ENCODE assay signal across 10 cellular contexts in genomic region chr5:69048233-69048632, GRCh38. TPM values are rescaled to one million over a fixed set of nuclear protein-coding genes. Genes with fewer than 3 reads are reported as not detected.
DNase-seq lines count a peak whose midpoint lies in the region; ATAC-seq and TF ChIP-seq lines count a peak whose summit lies in the region.
"Had no signal": no experiment of that assay in that cellular context is flagged by ENCODE, and none has a peak within 500 bp of the region (broad histone marks: within the 10 kb centered on the region; RNA-seq: fewer than 3 reads in every experiment).

No MANE protein-coding gene starts in this region.

- H4K20me1 ChIP-seq in PC-3 (ENCODE audit: low read length), result no peaks in the 10 kb centered on the region

- TF ChIP-seq POLR2A in esophagus muscularis mucosa (IDR thresholded peaks at IDR 0.05; ENCODE audit: low read depth), result no peak

- H3K27me3 Mint-ChIP-seq in activated CD8-positive, alpha-beta T cell treated with anti-CD3 and anti-CD28 coated beads for 36 hours, result no peaks in the 10 kb centered on the region
- H3K27me3 Mint-ChIP-seq in activated CD8-positive, alpha-beta T cell treated with anti-CD3 and anti-CD28 coated beads, Interleukin-2, amount 10 ng/mL, durations not matched to agents 7 days and 5 days (ENCODE audit: low read depth), result peaks cover 3% of the 10 kb centered on the region

- TF ChIP-seq EP300 in esophagus muscularis mucosa (IDR thresholded peaks at IDR 0.05), result no peak

- H2AFZ ChIP-seq in PC-3 (ENCODE audit: low read length), result no peak overlapping the region

- H3F3A ChIP-seq in PC-3 (ENCODE audit: low read length, unreplicated experiment), result no peaks in the 10 kb centered on the region

- POLR2A ChIA-PET in activated CD8-positive, alpha-beta T cell treated with anti-CD3 and anti-CD28 coated beads for 36 hours (lab: Charles Lee), result no interaction called here
- POLR2A ChIA-PET in activated CD8-positive, alpha-beta T cell treated with anti-CD3 and anti-CD28 coated beads, Interleukin-2, amount 10 ng/mL, durations not matched to agents 7 days and 5 days (lab: Charles Lee), result no interaction called here
- POLR2A ChIA-PET in PC-3 (lab: Charles Lee; ENCODE audit: unreplicated experiment), result no interaction called here

- H3K79me2 ChIP-seq in PC-3 (ENCODE audit: low read length), result no peaks in the 10 kb centered on the region

- H3K4me1 ChIP-seq in PC-3 (ENCODE audit: insufficient read depth, low read length) (0 out of 2 replicates have a peak, but pooled peaks cover 3% of the 10 kb centered on the region), esophagus muscularis mucosa (peaks cover 0 to 10% (median 2%) of the 10 kb centered on the region in 4 donors)

- no peaks in the 10 kb centered on the region for H3K36me3 Mint-ChIP-seq in activated CD8-positive, alpha-beta T cell treated with anti-CD3 and anti-CD28 coated beads for 36 hours (ENCODE audit: low read depth)
- no peaks in the 10 kb centered on the region for H3K36me3 Mint-ChIP-seq in activated CD8-positive, alpha-beta T cell treated with anti-CD3 and anti-CD28 coated beads, Interleukin-2, amount 10 ng/mL, durations not matched to agents 7 days and 5 days (ENCODE audit: low read depth)
- H3K36me3 Mint-ChIP-seq: naive B cell had no signal

- H3K27ac Mint-ChIP-seq in activated CD8-positive, alpha-beta T cell treated with anti-CD3 and anti-CD28 coated beads for 36 hours, result no peak overlapping the region
- H3K27ac Mint-ChIP-seq in activated CD8-positive, alpha-beta T cell treated with anti-CD3 and anti-CD28 coated beads, Interleukin-2, amount 10 ng/mL, durations not matched to agents 7 days and 5 days, result no peak overlapping the region

- no peaks in the 10 kb centered on the region for H3K9me2 ChIP-seq in PC-3 (replicated peaks; ENCODE audit: low read length)

- H3K4me1 Mint-ChIP-seq in activated CD8-positive, alpha-beta T cell treated with anti-CD3 and anti-CD28 coated beads for 36 hours (ENCODE audit: low read depth), result peaks cover 10% of the 10 kb centered on the region
- H3K4me1 Mint-ChIP-seq in activated CD8-positive, alpha-beta T cell treated with anti-CD3 and anti-CD28 coated beads, Interleukin-2, amount 10 ng/mL, durations not matched to agents 7 days and 5 days (ENCODE audit: low read depth), result peaks cover 11% of the 10 kb centered on the region

- no TSS peak for BruUV-seq in PC-3 (replicated peaks; lab: Mats Ljungman, UMichigan)

- intact Hi-C loops in activated CD8-positive, alpha-beta T cell treated with anti-CD3 and anti-CD28 coated beads for 36 hours (cut with micrococcal nuclease), result no loop called here
- intact Hi-C loops in PC-3 (cut with micrococcal nuclease) (no loop called here), esophagus muscularis mucosa (cut with DNase I) (no loop called here)

- ATAC-seq in activated CD8-positive, alpha-beta T cell treated with anti-CD3 and anti-CD28 coated beads for 36 hours, result peak; percentile 49
- no peak for ATAC-seq in activated CD8-positive, alpha-beta T cell treated with anti-CD3 and anti-CD28 coated beads, Interleukin-2, amount 10 ng/mL, durations not matched to agents 7 days and 5 days
- ATAC-seq in PC-3, result peak; percentile 70
- no peak for ATAC-seq in HG03135 (IDR thresholded peaks at IDR 0.05; ENCODE audit: unreplicated experiment)
- ATAC-seq in HG03175 (IDR thresholded peaks at IDR 0.05; ENCODE audit: unreplicated experiment), result no peak

- no peaks in the 10 kb centered on the region for H3K36me3 ChIP-seq in PC-3 (ENCODE audit: low read depth, low read length)
- no peaks in the 10 kb centered on the region for H3K36me3 ChIP-seq in esophagus muscularis mucosa

- H3K4me2 ChIP-seq in PC-3 (ENCODE audit: low read length), result no peak overlapping the region

- H3K27me3 ChIP-seq in PC-3 (ENCODE audit: low read length), result no peaks in the 10 kb centered on the region
- peaks cover 0 to 6% (median 0%) of the 10 kb centered on the region in 4 donors for H3K27me3 ChIP-seq in esophagus muscularis mucosa

- no peak for TF ChIP-seq CTCF in activated CD8-positive, alpha-beta T cell treated with anti-CD3 and anti-CD28 coated beads for 36 hours (IDR thresholded peaks at IDR 0.05)
- TF ChIP-seq CTCF in PC-3 (conservative IDR thresholded peaks at IDR 0.05; ENCODE audit: low read depth, low read length) (peak; percentile 71), esophagus muscularis mucosa (IDR thresholded peaks at IDR 0.05) (peak in 2 of 3 experiments; percentile 4 to 14)

- H3K9ac ChIP-seq in PC-3 (ENCODE audit: low read length), result no peak overlapping the region

- WGBS in esophagus muscularis mucosa, result 37% methylated on average over 3 of the region's 3 CpGs

- H3K27ac ChIP-seq in PC-3 (ENCODE audit: low read length) (no peak overlapping the region), esophagus muscularis mucosa (replicated peaks in 1 of 4) (no peak overlapping the region)

- H3K9me3 Mint-ChIP-seq in activated CD8-positive, alpha-beta T cell treated with anti-CD3 and anti-CD28 coated beads for 36 hours, result no peaks in the 10 kb centered on the region
- no peaks in the 10 kb centered on the region for H3K9me3 Mint-ChIP-seq in activated CD8-positive, alpha-beta T cell treated with anti-CD3 and anti-CD28 coated beads, Interleukin-2, amount 10 ng/mL, durations not matched to agents 7 days and 5 days (ENCODE audit: insufficient read depth)
- H3K9me3 Mint-ChIP-seq: naive B cell had no signal

- no peak for DNase-seq in activated CD8-positive, alpha-beta T cell treated with anti-CD3 and anti-CD28 coated beads for 36 hours
- DNase-seq in activated CD8-positive, alpha-beta T cell treated with anti-CD3 and anti-CD28 coated beads, Interleukin-2, amount 10 ng/mL, durations not matched to agents 7 days and 5 days, result no peak
- DNase-seq in PC-3, result peak; percentile 54
- DNase-seq in esophagus muscularis mucosa (ENCODE audit: extremely low spot score), result no peak
- DNase-seq in superior temporal gyrus (ENCODE audit: extremely low spot score), result peak; percentile 75
- no peak for DNase-seq in ecto neural progenitor cell (ENCODE audit: low spot score)
- DNase-seq: naive B cell, NCI-H1092 treated with DMSO at 0.1 percent for 48 hours had no signal

- no peak overlapping the region for H3K4me3 Mint-ChIP-seq in activated CD8-positive, alpha-beta T cell treated with anti-CD3 and anti-CD28 coated beads for 36 hours
- no peak overlapping the region for H3K4me3 Mint-ChIP-seq in activated CD8-positive, alpha-beta T cell treated with anti-CD3 and anti-CD28 coated beads, Interleukin-2, amount 10 ng/mL, durations not matched to agents 7 days and 5 days
- H3K4me3 Mint-ChIP-seq: naive B cell had no signal

- no peaks in the 10 kb centered on the region for H3K9me3 ChIP-seq in PC-3 (ENCODE audit: low read length)
- no peaks in the 10 kb centered on the region for H3K9me3 ChIP-seq in esophagus muscularis mucosa

- no peak overlapping the region for H3K4me3 ChIP-seq in PC-3 (ENCODE audit: low read length)
- H3K4me3 ChIP-seq in esophagus muscularis mucosa, result no peak overlapping the region

- CTCF ChIA-PET in activated CD8-positive, alpha-beta T cell treated with anti-CD3 and anti-CD28 coated beads for 36 hours (lab: Charles Lee), result interaction anchor here (1.8 to 2.5 kb wide), 2 partner anchors 25 to 45 kb away, joined by 6 to 11 read pairs; partner anchors contain the start of gene SLC30A5
- CTCF ChIA-PET in activated CD8-positive, alpha-beta T cell treated with anti-CD3 and anti-CD28 coated beads, Interleukin-2, amount 10 ng/mL, durations not matched to agents 7 days and 5 days (lab: Charles Lee), result interaction anchor here (0.6 to 1.3 kb wide), 3 partner anchors 37 to 607 kb away, joined by 3 read pairs; partner anchors contain the start of gene SLC30A5
- CTCF ChIA-PET in PC-3 (lab: Charles Lee), result no interaction called here

RNA-seq across cellular contexts. Expression of gene SLC30A5, which starts 45.6 kb away (rescaled TPM):
- 10 to 100 TPM; 33.0 to 40.1 TPM for total RNA-seq in activated CD8-positive, alpha-beta T cell treated with anti-CD3 and anti-CD28 coated beads for 36 hours
- 10 to 100 TPM; 32.7 to 33.6 TPM for total RNA-seq in activated CD8-positive, alpha-beta T cell treated with anti-CD3 and anti-CD28 coated beads, Interleukin-2, amount 10 ng/mL, durations not matched to agents 7 days and 5 days
- total RNA-seq in PC-3 (2014; rRNA removed), result 54.7 and 55.3 TPM in 2 replicates
- 10 to 100 TPM; 29.2 to 35.1 (median 32.5) TPM for total RNA-seq in esophagus muscularis mucosa

Comparison
In these comparisons a context has a peak if more than half of its experiments do, and no peak if none do; other contexts are left out.
1. ATAC-seq: peak in activated CD8-positive, alpha-beta T cell treated with anti-CD3 and anti-CD28 coated beads for 36 hours (single experiment) and PC-3 (single experiment); none in activated CD8-positive, alpha-beta T cell treated with anti-CD3 and anti-CD28 coated beads, Interleukin-2, amount 10 ng/mL, durations not matched to agents 7 days and 5 days (single experiment), HG03135 (single experiment) and HG03175 (single experiment).
2. DNase-seq: peak in PC-3 (single experiment) and superior temporal gyrus (single experiment); none in activated CD8-positive, alpha-beta T cell treated with anti-CD3 and anti-CD28 coated beads for 36 hours (single experiment), activated CD8-positive, alpha-beta T cell treated with anti-CD3 and anti-CD28 coated beads, Interleukin-2, amount 10 ng/mL, durations not matched to agents 7 days and 5 days (single experiment), esophagus muscularis mucosa (single experiment) and ecto neural progenitor cell (single experiment).